In the genomic region with DNA sequence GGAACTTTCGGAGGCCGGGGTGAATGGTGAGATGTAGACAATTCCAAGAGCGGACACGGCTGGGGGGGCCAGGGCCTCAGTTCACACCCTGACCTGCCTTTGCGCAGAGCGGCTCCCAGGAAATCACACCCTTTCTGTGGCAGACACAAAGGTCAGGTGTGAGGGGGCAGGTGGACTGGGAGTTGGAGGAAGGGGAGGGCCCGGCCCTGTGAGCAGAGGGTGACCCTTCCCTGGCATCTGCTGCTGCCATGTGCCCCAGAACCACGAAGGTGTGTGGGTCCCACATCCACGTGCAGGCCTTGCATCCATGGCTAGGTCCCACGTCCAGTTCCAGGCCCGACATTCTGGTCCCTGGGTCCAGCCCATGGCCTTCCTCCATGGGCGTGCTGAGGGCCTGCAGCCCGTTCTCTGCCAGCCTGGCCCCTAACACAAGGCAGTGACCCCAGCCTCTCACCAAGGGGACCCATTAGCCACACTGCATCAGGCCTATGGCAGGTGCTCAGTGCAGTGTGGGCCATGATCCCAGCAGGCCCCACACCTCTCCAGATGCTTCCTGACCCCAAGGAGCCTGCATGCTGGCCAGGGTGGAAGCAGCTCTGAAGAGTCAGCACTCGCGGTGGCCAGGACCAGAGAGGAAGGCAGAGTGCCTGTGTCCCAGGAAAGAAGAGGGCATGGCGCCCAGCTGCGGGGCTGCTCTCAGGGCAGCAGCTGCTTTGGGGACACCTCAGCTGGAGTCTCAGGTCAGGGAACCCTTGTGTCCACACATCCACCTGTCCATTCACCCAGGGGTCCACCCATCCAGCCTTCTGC, we compare ENCODE assay signal across 28 cellular contexts.
"Had no signal": no experiment of that assay in that cellular context is flagged by ENCODE, and none has a peak within 500 bp of the region (broad histone marks: within the 10 kb centered on the region; RNA-seq: fewer than 3 reads in every experiment).

No MANE protein-coding gene starts in this region.

- FAIRE-seq: endometrium, keratinocyte had no signal

- DNase-seq: central memory CD4-positive, alpha-beta T cell; colonic mucosa; effector memory CD8-positive, alpha-beta T cell; esophagus squamous epithelium; foreskin melanocyte; glutamatergic neuron; heart right ventricle; hypothalamus; immature natural killer cell; mesenchymal stem cell; mucosa of descending colon; naive B cell; nucleus accumbens; sigmoid colon; stimulated activated CD4-positive, alpha-beta T cell treated with anti-CD3 and anti-CD28 coated beads, Interleukin-2, amount 100 ng/mL, for 24 hours; stimulated activated CD4-positive, alpha-beta T cell treated with anti-CD3 and anti-CD28 coated beads, Interleukin-4, amount 100 ng/mL, for 4 hours; stimulated activated naive CD4-positive, alpha-beta T cell; stimulated activated naive CD8-positive, alpha-beta T cell treated with anti-CD3 and anti-CD28 coated beads, Interleukin-15, amount 100 ng/mL, for 72 hours; transverse colon had no signal

- H3K27ac Mint-ChIP-seq: immature natural killer cell, mesothelial cell of epicardium had no signal

- H3K27me3 Mint-ChIP-seq: effector memory CD8-positive, alpha-beta T cell; naive B cell; natural killer cell treated with Interleukin-12 subunit alpha and Interleukin-12 subunit beta and Interleukin-15 and Interleukin-18, amount 100 ng/mL, for 72 hours; stimulated activated naive CD8-positive, alpha-beta T cell treated with anti-CD3 and anti-CD28 coated beads, Interleukin-15, amount 100 ng/mL, for 72 hours had no signal

- H3K27me3 ChIP-seq: colonic mucosa, esophagus squamous epithelium, heart right ventricle, right atrium auricular region, sigmoid colon, suprapubic skin, transverse colon had no signal

- ATAC-seq: effector memory CD8-positive, alpha-beta T cell; heart right ventricle; left lobe of liver; mucosa of descending colon; natural killer cell treated with Interleukin-12 subunit alpha and Interleukin-12 subunit beta and Interleukin-15 and Interleukin-18, amount 100 ng/mL, for 72 hours; stimulated activated naive CD8-positive, alpha-beta T cell treated with anti-CD3 and anti-CD28 coated beads, Interleukin-15, amount 100 ng/mL, for 72 hours had no signal

- H3K9me3 ChIP-seq: colonic mucosa, esophagus squamous epithelium, heart right ventricle, mucosa of descending colon, prostate gland, right atrium auricular region, sigmoid colon, suprapubic skin, transverse colon had no signal

- H3K36me3 Mint-ChIP-seq: immature natural killer cell; mesothelial cell of epicardium; naive B cell; natural killer cell treated with Interleukin-12 subunit alpha and Interleukin-12 subunit beta and Interleukin-15 and Interleukin-18, amount 100 ng/mL, for 72 hours had no signal

- H3K27ac ChIP-seq: colonic mucosa, esophagus squamous epithelium, heart right ventricle, prostate gland, right atrium auricular region, sigmoid colon, suprapubic skin, transverse colon had no signal

- H3K4me3 ChIP-seq: colonic mucosa, esophagus squamous epithelium, heart right ventricle, mucosa of descending colon, prostate gland, right atrium auricular region, sigmoid colon, suprapubic skin, transverse colon had no signal

- H3K4me3 Mint-ChIP-seq: effector memory CD8-positive, alpha-beta T cell; immature natural killer cell; mesothelial cell of epicardium; naive B cell; natural killer cell treated with Interleukin-12 subunit alpha and Interleukin-12 subunit beta and Interleukin-15 and Interleukin-18, amount 100 ng/mL, for 72 hours; neural crest cell; stimulated activated naive CD8-positive, alpha-beta T cell treated with anti-CD3 and anti-CD28 coated beads, Interleukin-15, amount 100 ng/mL, for 72 hours had no signal

- H3K9me3 Mint-ChIP-seq: effector memory CD8-positive, alpha-beta T cell; immature natural killer cell; mesothelial cell of epicardium; natural killer cell treated with Interleukin-12 subunit alpha and Interleukin-12 subunit beta and Interleukin-15 and Interleukin-18, amount 100 ng/mL, for 72 hours; neural crest cell had no signal

- H3K36me3 ChIP-seq: colonic mucosa, esophagus squamous epithelium, heart right ventricle, prostate gland, right atrium auricular region, sigmoid colon, suprapubic skin, transverse colon had no signal
